Comparison of ENCODE assay signal across 9 cellular contexts in the genomic region with DNA sequence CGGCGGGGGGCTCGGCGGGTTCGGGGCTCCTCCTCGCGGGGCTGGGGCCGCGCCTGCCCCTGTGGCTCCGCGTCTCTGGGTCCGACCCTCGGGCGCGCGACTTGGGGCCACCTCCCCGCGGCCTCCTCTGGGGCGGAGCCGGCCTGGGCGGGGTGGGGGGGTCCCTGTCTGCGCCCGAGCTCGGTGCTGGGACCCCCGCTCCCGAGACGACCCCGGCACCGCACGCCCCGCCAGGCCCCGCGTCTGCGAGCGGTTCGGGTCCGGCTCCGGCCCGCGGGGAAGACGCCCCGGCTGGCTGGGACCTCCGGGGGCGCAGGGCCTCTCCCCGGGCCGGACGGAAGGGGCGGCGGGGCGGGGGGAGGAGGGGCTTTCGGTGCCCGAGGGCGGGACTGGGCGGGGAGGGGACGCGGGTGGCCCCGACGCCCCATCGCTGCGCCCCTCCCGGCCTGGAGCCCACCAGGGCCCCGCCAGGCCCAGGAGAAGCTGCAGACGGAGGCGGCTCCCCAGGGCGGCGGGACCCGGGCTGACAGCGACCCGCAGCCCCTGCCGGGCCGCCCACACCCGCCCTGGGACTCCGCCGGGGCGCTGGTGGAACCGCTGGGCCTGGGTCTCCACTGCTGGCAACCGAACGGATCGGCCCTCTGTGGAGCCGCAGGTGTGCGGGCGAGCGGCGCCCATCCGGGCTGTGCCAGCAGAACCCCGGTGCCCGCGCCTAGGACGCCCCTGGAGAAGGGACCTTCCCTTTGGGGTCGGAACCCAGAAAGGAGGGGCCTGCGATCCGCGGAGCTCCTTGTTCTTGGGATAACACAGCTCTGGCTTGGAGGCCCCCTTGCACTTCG. TPM values are rescaled to one million over a fixed set of nuclear protein-coding genes. Genes with fewer than 3 reads are reported as not detected.
A peak's percentile ranks its signal among the peaks of the same experiment; 100 is the strongest.
DNase-seq lines count a peak whose midpoint lies in the region; ATAC-seq and TF ChIP-seq lines count a peak whose summit lies in the region.
"Had no signal": no experiment of that assay in that cellular context is flagged by ENCODE, and none has a peak within 500 bp of the region (broad histone marks: within the 10 kb centered on the region; RNA-seq: fewer than 3 reads in every experiment).

No MANE protein-coding gene starts in this region.

- no peak for TF ChIP-seq CTCF in AG09309 (IDR thresholded peaks at IDR 0.05; ENCODE audit: control insufficient read depth, insufficient read depth, low read depth, low read length, missing control alignments)
- no peak for TF ChIP-seq CTCF in epithelial cell of proximal tubule (conservative IDR thresholded peaks at IDR 0.05; ENCODE audit: low read depth, low read length)
- TF ChIP-seq CTCF in natural killer cell (IDR thresholded peaks at IDR 0.05): no peak

- peaks cover 16% of the 10 kb centered on the region for H3K36me3 Mint-ChIP-seq in natural killer cell

- no peak overlapping the region for H3K27ac Mint-ChIP-seq in natural killer cell

- intact Hi-C loops in natural killer cell (cut with micrococcal nuclease): loop anchor here (5.0 kb wide), 1 partner anchor 126 kb away; no protein-coding TSS in a partner anchor

- DNase-seq in AG09309 (ENCODE audit: low read depth) (no peak), RPMI7951 (ENCODE audit: low read depth) (peak; percentile 53), epithelial cell of proximal tubule (ENCODE audit: low read depth) (no peak), natural killer cell (peak; percentile 20), anterior cingulate cortex (lab: John Stamatoyannopoulos, UW) (no peak), DMS153 (lab: John Stamatoyannopoulos, UW) (no peak), HT-29 (ENCODE audit: low spot score) (no peak)

- H3K27me3 Mint-ChIP-seq in natural killer cell (ENCODE audit: low read depth in 2 of 2): peaks cover 37 to 42% of the 10 kb centered on the region in 2 donors

- H3K9me3 Mint-ChIP-seq in natural killer cell: peaks cover 0 to 6% of the 10 kb centered on the region in 2 donors

- H3K4me3 Mint-ChIP-seq in natural killer cell: peak overlapping the region; percentile 74

- ATAC-seq in natural killer cell (peak; percentile 35 to 42 (median 41)), HG03196 (IDR thresholded peaks at IDR 0.05; ENCODE audit: unreplicated experiment) (no peak)
- ATAC-seq: GM12878 had no signal

- peaks cover 7 to 16% of the 10 kb centered on the region in 2 donors for H3K4me1 Mint-ChIP-seq in natural killer cell

- H3K4me3 ChIP-seq in AG09309 (ENCODE audit: control insufficient read depth, low read depth, low read length) (peak overlapping the region; percentile 75), epithelial cell of proximal tubule (ENCODE audit: low read depth, low read length) (peak overlapping the region; percentile 40)
- H3K4me3 ChIP-seq: GM12878 had no signal

RNA-seq across cellular contexts. Expression of a gene that starts 0.6 kb away (rescaled TPM):
- total RNA-seq in RPMI7951 (2014; rRNA removed; shearing (Covaris generic)): 680 and 1,049 TPM in 2 replicates
- total RNA-seq in epithelial cell of proximal tubule (71.5 and 138 TPM in 2 replicates), natural killer cell (100 to 1,000 TPM in 1 of 3 donors, 10 to 100 TPM in 2; 93.9 to 110 (median 97.2) TPM)
- not detected in 2 replicates for total RNA-seq in HT-29 (2014; rRNA removed; shearing (Covaris generic))

RNA-seq across cellular contexts. Expression of a gene that starts 56.9 kb away (rescaled TPM):
- total RNA-seq in RPMI7951 (2014; rRNA removed; shearing (Covaris generic)): 0.20 and 0.36 TPM in 2 replicates
- not detected in 2 replicates for total RNA-seq in epithelial cell of proximal tubule
- total RNA-seq in natural killer cell: under 1 TPM in 1 of 3 donors, not detected in 2; 0.34 TPM
- 0.33 TPM in 1 of 2 replicates, not detected in the other for total RNA-seq in HT-29 (2014; rRNA removed; shearing (Covaris generic))

Comparison
In these comparisons a context has a peak if more than half of its experiments do, and no peak if none do; other contexts are left out.
1. DNase-seq: peak in RPMI7951 (single experiment) and natural killer cell (single experiment); none in AG09309 (single experiment), epithelial cell of proximal tubule (single experiment), anterior cingulate cortex (0 of 58), DMS153 (single experiment) and HT-29 (single experiment).
2. RNA of a gene that starts 0.6 kb away (total RNA-seq): 680 to 1,049 TPM in RPMI7951, 71.5 to 138 TPM in epithelial cell of proximal tubule and 93.9 to 110 TPM in natural killer cell; not detected in HT-29; every median in the first group is over 10 times any median in the second.